15 cellular contexts compared by ENCODE assay signal in genomic region chr5:154608531-154609011, GRCh38.
"Had no signal": no experiment of that assay in that cellular context is flagged by ENCODE, and none has a peak within 500 bp of the region (broad histone marks: within the 10 kb centered on the region; RNA-seq: fewer than 3 reads in every experiment).

No MANE protein-coding gene starts in this region.

- H3K4me3 ChIP-seq: gastroesophageal sphincter, heart right ventricle, left lung, right atrium auricular region had no signal

- H3K9me3 ChIP-seq: gastroesophageal sphincter, heart right ventricle, left lung, right atrium auricular region had no signal

- H3K36me3 ChIP-seq: gastroesophageal sphincter, heart right ventricle, left lung, right atrium auricular region had no signal

- ATAC-seq: activated CD4-positive, alpha-beta T cell treated with anti-CD3 and anti-CD28 coated beads for 36 hours; activated CD8-positive, alpha-beta memory T cell treated with anti-CD3 and anti-CD28 coated beads, Interleukin-2, amount 10 ng/mL, durations not matched to agents 7 days and 5 days; gastroesophageal sphincter; heart right ventricle; left lung; natural killer cell had no signal

- H3K27ac ChIP-seq: gastroesophageal sphincter, heart right ventricle, left lung, right atrium auricular region, VCaP had no signal

- DNase-seq: activated CD4-positive, alpha-beta memory T cell treated with anti-CD3 and anti-CD28 coated beads for 36 hours; activated CD4-positive, alpha-beta T cell treated with anti-CD3 and anti-CD28 coated beads for 36 hours; activated CD8-positive, alpha-beta memory T cell treated with anti-CD3 and anti-CD28 coated beads, Interleukin-2, amount 10 ng/mL, durations not matched to agents 7 days and 5 days; activated naive CD4-positive, alpha-beta T cell treated with anti-CD3 and anti-CD28 coated beads for 36 hours; activated T-cell treated with anti-CD3 and anti-CD28 coated beads, Interleukin-2, amount 50 U/mL, for 1 hour; erythroblast; heart right ventricle; kidney; left lung; natural killer cell; occipital lobe; T-helper 1 cell had no signal
